25 cellular contexts compared by ENCODE assay signal in the genomic region with DNA sequence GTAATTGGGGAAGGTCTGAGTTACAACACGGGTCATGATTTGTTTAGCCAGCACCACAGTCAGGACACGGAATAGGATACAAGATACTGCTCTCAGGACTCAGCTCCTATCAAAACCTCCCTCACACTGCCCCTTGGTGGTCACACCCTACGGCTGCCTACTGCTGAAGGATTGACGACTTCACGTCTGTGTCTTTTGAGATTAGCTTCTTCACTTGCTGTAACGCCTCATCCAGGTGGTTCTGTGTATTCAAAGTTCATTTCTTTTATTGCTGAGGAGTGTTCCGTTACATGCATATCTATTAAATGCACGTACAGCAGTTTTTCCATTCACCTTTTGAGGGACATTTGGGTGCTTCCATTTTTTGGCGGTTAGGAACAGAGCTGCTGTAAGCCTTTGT. TPM values are rescaled to one million over a fixed set of nuclear protein-coding genes. Genes with fewer than 3 reads are reported as not detected.
DNase-seq lines count a peak whose midpoint lies in the region; ATAC-seq and TF ChIP-seq lines count a peak whose summit lies in the region.
"Had no signal": no experiment of that assay in that cellular context is flagged by ENCODE, and none has a peak within 500 bp of the region (broad histone marks: within the 10 kb centered on the region; RNA-seq: fewer than 3 reads in every experiment).

No MANE protein-coding gene starts in this region.

- no peak overlapping the region for H3K18ac ChIP-seq in H9 (ENCODE audit: insufficient read length, low read depth, low read length)

- no peak overlapping the region for H2BK120ac ChIP-seq in H9 (ENCODE audit: low read depth, low read length, poor library complexity, severe bottlenecking)

- WGBS in H9 (ENCODE audit: extremely low coverage, insufficient read length, low lambda C conversion rate) = no CpG with 5 or more reads among the region's 9 CpGs

- no peak overlapping the region for H3K27ac Mint-ChIP-seq in H9
- H3K27ac Mint-ChIP-seq in WTC11 = peak overlapping the region; percentile 17; the same call in 1 of the 2 replicates
- H3K27ac Mint-ChIP-seq: activated B cell treated with CpG ODN at 0.5 μM for 24 hours; activated naive CD8-positive, alpha-beta T cell treated with anti-CD3 and anti-CD28 coated beads for 36 hours; nephron progenitor cell had no signal

- no peak overlapping the region for H4K8ac ChIP-seq in H9 (replicated peaks; ENCODE audit: insufficient read length, low read depth, low read length)

- no peak overlapping the region for H2BK12ac ChIP-seq in H9 (ENCODE audit: insufficient read length, low read depth, low read length)

- H3K9me3 Mint-ChIP-seq in H9 (peaks cover 0 to 9% of the 10 kb centered on the region in 2 experiments; a peak in 4 of 5 replicates), WTC11 (peaks cover 11% of the 10 kb centered on the region)

- no peak overlapping the region for H2AK5ac ChIP-seq in H9 (ENCODE audit: insufficient read length, low read length)

- H3K36me3 ChIP-seq in BE2C = peaks cover 20% of the 10 kb centered on the region

- no peak overlapping the region for H3K4me3 ChIP-seq in BE2C (ENCODE audit: low read depth, low read length)
- H3K4me3 ChIP-seq: BLaER1 treated with 17β-estradiol and CSF1 and Interleukin-3, amounts not matched to agents 10 nM and 100 nM; lung; SJSA1; upper lobe of left lung had no signal

- no peak overlapping the region for H4K91ac ChIP-seq in H9 (ENCODE audit: insufficient read length, low read depth, low read length)

- H3K4me1 Mint-ChIP-seq in H9 (peaks cover 9 to 15% of the 10 kb centered on the region in 2 experiments), WTC11 (peaks cover 29% of the 10 kb centered on the region)

- H3K4me1 ChIP-seq in BE2C = no peaks in the 10 kb centered on the region
- H3K4me1 ChIP-seq in H9 (ENCODE audit: insufficient read depth, low read length) = no peaks in the 10 kb centered on the region; the same call in 1 of the 2 replicates
- H3K4me1 ChIP-seq: BLaER1 treated with 17β-estradiol and CSF1 and Interleukin-3, amounts not matched to agents 10 nM and 100 nM; SJSA1; upper lobe of left lung had no signal

- no peak for DNase-seq in BE2C
- DNase-seq in H9 = peak; percentile 58
- peak; percentile 51 for DNase-seq in WTC11 (ENCODE audit: low spot score)
- peak; percentile 64 for DNase-seq in iPS-NIHi7 (ENCODE audit: extremely low spot score)
- DNase-seq in NAMALWA (ENCODE audit: low spot score) = no peak
- DNase-seq: activated B cell treated with CpG ODN at 0.5 μM for 24 hours; activated gamma-delta T cell; activated naive CD8-positive, alpha-beta T cell treated with anti-CD3 and anti-CD28 coated beads for 36 hours; activated T-cell treated with anti-CD3 and anti-CD28 coated beads, Interleukin-2, amount 50 U/mL, for 4 hours; aorta; NCI-H1417 treated with DMSO at 0.1 percent for 48 hours; NCI-H2081; NCI-H446; nephron progenitor cell; stimulated activated naive CD4-positive, alpha-beta T cell; upper lobe of left lung had no signal

- peak; percentile 15; the same call in 1 of the 2 replicates for TF ChIP-seq CTCF in BE2C (IDR thresholded peaks at IDR 0.05; ENCODE audit: low read depth, low read length)
- TF ChIP-seq CTCF in H9 (conservative IDR thresholded peaks at IDR 0.05) = peak; percentile 59
- no peak for TF ChIP-seq CTCF in WTC11 (IDR thresholded peaks at IDR 0.05)

- no peaks in the 10 kb centered on the region for H4K20me1 ChIP-seq in H9 (ENCODE audit: control insufficient read depth, insufficient read depth, insufficient read length)

- H3K27me3 ChIP-seq in BE2C (no peaks in the 10 kb centered on the region), H9 (ENCODE audit: insufficient read depth, low read length) (no peaks in the 10 kb centered on the region)
- H3K27me3 ChIP-seq: BLaER1 treated with 17β-estradiol and CSF1 and Interleukin-3, amounts not matched to agents 10 nM and 100 nM; SJSA1; upper lobe of left lung had no signal

- no peak overlapping the region for H3K23ac ChIP-seq in H9 (ENCODE audit: insufficient read length, low read depth, low read length)

- H3K27me3 Mint-ChIP-seq in H9 (ENCODE audit: low read depth) (no peaks in the 10 kb centered on the region; the same call in 1 of the 2 replicates), WTC11 (ENCODE audit: low read depth) (no peaks in the 10 kb centered on the region)
- H3K27me3 Mint-ChIP-seq: activated B cell treated with CpG ODN at 0.5 μM for 24 hours; activated naive CD8-positive, alpha-beta T cell treated with anti-CD3 and anti-CD28 coated beads for 36 hours had no signal

- H3K36me3 Mint-ChIP-seq in H9 (ENCODE audit: insufficient read depth in 1 of 3, low read depth in 3 of 3) (peaks cover 12 to 43% (median 32%) of the 10 kb centered on the region in 3 experiments), WTC11 (peaks cover 33% of the 10 kb centered on the region)

- no peak overlapping the region for H2BK15ac ChIP-seq in H9 (ENCODE audit: low read depth, low read length)

- no peaks in the 10 kb centered on the region for H3K23me2 ChIP-seq in H9 (ENCODE audit: insufficient read length, low read depth, low read length, poor library complexity, severe bottlenecking)

- CTCF ChIA-PET in WTC11 (lab: Charles Lee) = interaction anchor here (0.5 to 1.8 kb wide), 23 partner anchors 10 to 272 kb away, joined by 3 to 11 read pairs (median 3); no protein-coding TSS in a partner anchor

- H3K79me1 ChIP-seq in H9 (ENCODE audit: insufficient read depth, low read depth, low read length, poor library complexity, severe bottlenecking) = peaks cover 2% of the 10 kb centered on the region

- POLR2A ChIA-PET in WTC11 (lab: Charles Lee) = no interaction called here

- no peak overlapping the region for H2AFZ ChIP-seq in H9 (ENCODE audit: low read length)

- H3K4me3 Mint-ChIP-seq in H9 (no peak overlapping the region), WTC11 (no peak overlapping the region)
- H3K4me3 Mint-ChIP-seq: activated B cell treated with CpG ODN at 0.5 μM for 24 hours; activated naive CD8-positive, alpha-beta T cell treated with anti-CD3 and anti-CD28 coated beads for 36 hours; activated T-cell treated with anti-CD3 and anti-CD28 coated beads, Interleukin-2, amount 50 U/mL, for 4 hours; nephron progenitor cell had no signal

- H3K4me2 ChIP-seq in H9 (ENCODE audit: insufficient read depth, insufficient read length, low read length) = no peak overlapping the region
- H3K4me2 ChIP-seq: BLaER1 treated with 17β-estradiol and CSF1 and Interleukin-3, amounts not matched to agents 10 nM and 100 nM; KMS-11 had no signal

- H3T11ph ChIP-seq in H9 (ENCODE audit: low read length) = no peak overlapping the region

- no peak overlapping the region for H3K4ac ChIP-seq in H9 (ENCODE audit: low read depth, low read length)

- peaks cover 1% of the 10 kb centered on the region; the same call in 1 of the 2 replicates for H3K79me2 ChIP-seq in H9 (ENCODE audit: insufficient read depth, low read length)

- H4K5ac ChIP-seq in H9 (ENCODE audit: insufficient read length, low read depth, low read length) = no peak overlapping the region

- H2BK20ac ChIP-seq in H9 (ENCODE audit: low read depth, low read length, poor library complexity, severe bottlenecking) = no peak overlapping the region

- H3K9ac ChIP-seq in H9 (ENCODE audit: extremely low read depth, insufficient read length, low read length) = no peak overlapping the region
- H3K9ac ChIP-seq: BLaER1 treated with 17β-estradiol and CSF1 and Interleukin-3, amounts not matched to agents 10 nM and 100 nM; KMS-11 had no signal

- H3K56ac ChIP-seq in H9 (ENCODE audit: insufficient read length, low read depth, low read length) = no peak overlapping the region

- no peaks in the 10 kb centered on the region for H3K9me3 ChIP-seq in BE2C
- H3K9me3 ChIP-seq in H9 (ENCODE audit: control insufficient read depth, low read depth, low read length) = no peaks in the 10 kb centered on the region

- H3K27ac ChIP-seq in H9 (ENCODE audit: insufficient read length, low read depth, low read length) = no peak overlapping the region
- H3K27ac ChIP-seq: BLaER1 treated with 17β-estradiol and CSF1 and Interleukin-3, amounts not matched to agents 10 nM and 100 nM; epithelial cell of prostate; KMS-11; RWPE1; SJSA1; upper lobe of left lung had no signal

- no peak overlapping the region for H3K14ac ChIP-seq in H9 (ENCODE audit: insufficient read depth, low read length)

- H2BK5ac ChIP-seq in H9 (ENCODE audit: insufficient read length, low read length) = no peak overlapping the region

- peak; percentile 92 for ATAC-seq in WTC11
- ATAC-seq in GM18868 (IDR thresholded peaks at IDR 0.05; ENCODE audit: unreplicated experiment) = no peak
- ATAC-seq in GM21576 (IDR thresholded peaks at IDR 0.05; ENCODE audit: unreplicated experiment) = no peak
- no peak for ATAC-seq in HG02610 (IDR thresholded peaks at IDR 0.05; ENCODE audit: unreplicated experiment)
- ATAC-seq: activated T-cell treated with anti-CD3 and anti-CD28 coated beads, Interleukin-2, amount 50 U/mL, for 4 hours had no signal

TF ChIP-seq in WTC11, 78 proteins besides CTCF, POLR2A, EP300 and RAD21 (continues in another document):
- TF ChIP-seq FOXJ3 (CRISPR knock-in tag; IDR thresholded peaks at IDR 0.05; ENCODE audit: borderline replicate concordance) (no peak), SMAD4 (CRISPR knock-in tag; IDR thresholded peaks at IDR 0.05) (no peak), CREM (CRISPR knock-in tag; IDR thresholded peaks at IDR 0.05) (no peak), ZNF396 (CRISPR knock-in tag; IDR thresholded peaks at IDR 0.05; ENCODE audit: borderline replicate concordance) (no peak), CBFB (CRISPR knock-in tag; IDR thresholded peaks at IDR 0.05; ENCODE audit: low read depth) (no peak), MAX (CRISPR knock-in tag; IDR thresholded peaks at IDR 0.05) (no peak), TEAD4 (CRISPR knock-in tag; IDR thresholded peaks at IDR 0.05) (no peak), HMGA2 (CRISPR knock-in tag; IDR thresholded peaks at IDR 0.05) (no peak), ATF3 (CRISPR knock-in tag; conservative IDR thresholded peaks at IDR 0.05) (no peak), EMX1 (CRISPR knock-in tag; IDR thresholded peaks at IDR 0.05) (no peak)

RNA-seq across cellular contexts. Expression of gene URI1, which starts 46.3 kb away (rescaled TPM):
- polyA plus RNA-seq in BE2C (2012; ENCODE audit: insufficient read depth, insufficient read length, low read depth) = 78.3 TPM
- 51.1 and 54.3 TPM in 2 replicates for total RNA-seq in H9 (2021)
- total RNA-seq in WTC11 (2021) = 56.9 to 59.5 TPM (median 57.1 TPM) in 3 replicates

Comparison
In these comparisons a context has a peak if more than half of its experiments do, and no peak if none do; other contexts are left out.
1. DNase-seq: peak in H9 (single experiment), WTC11 (single experiment) and iPS-NIHi7 (single experiment); none in BE2C (single experiment) and NAMALWA (single experiment).